8 cellular contexts compared by ENCODE assay signal in genomic region chr11:126318642-126319373, GRCh38. TPM values are rescaled to one million over a fixed set of nuclear protein-coding genes. Genes with fewer than 3 reads are reported as not detected.
DNase-seq lines count a peak whose midpoint lies in the region; ATAC-seq and TF ChIP-seq lines count a peak whose summit lies in the region.

No MANE protein-coding gene starts in this region.

- H3K27me3 ChIP-seq in HL-60 (ENCODE audit: insufficient read depth, poor library complexity, severe bottlenecking): no peaks in the 10 kb centered on the region

- TF ChIP-seq CTCF in GM20000 (IDR thresholded peaks at IDR 0.05; ENCODE audit: extremely low read depth, missing control alignments) (no peak), HL-60 (IDR thresholded peaks at IDR 0.05; ENCODE audit: insufficient read depth, low read length) (no peak), WI38 (IDR thresholded peaks at IDR 0.05; ENCODE audit: low read depth, low read length) (no peak), foreskin fibroblast (IDR thresholded peaks at IDR 0.05; ENCODE audit: low read depth, low read length) (no peak)

- peak overlapping the region; percentile 83 for H3K27ac ChIP-seq in HL-60 (replicated peaks)

- intact Hi-C loops in sciatic nerve (cut with DNase I): loop anchor here (5.0 kb wide), 1 partner anchor 113 kb away; no protein-coding TSS in a partner anchor

- H3K4me3 ChIP-seq in HL-60 (replicated peaks; ENCODE audit: insufficient read depth, low read length) (0 out of 2 replicates have a peak overlapping the region, but pooled peaks have one; percentile 6), WI38 (ENCODE audit: low read depth, low read length) (peak overlapping the region; percentile 29), foreskin fibroblast (ENCODE audit: low read depth in 1 of 2, low read length in 2 of 2) (peak overlapping the region; percentile 24 to 53)

- DNase-seq in EL (peak; percentile 87), GM20000 (ENCODE audit: low spot score) (peak; percentile 66), HL-60 (ENCODE audit: low read depth in 1 of 2, low spot score in 1 of 2) (peak; percentile 52 to 93), foreskin fibroblast (peak; percentile 94 to 96), sciatic nerve (ENCODE audit: low spot score) (no peak), NCI-H128 (lab: John Stamatoyannopoulos, UW; ENCODE audit: unreplicated experiment) (no peak), mesenteric fat pad (ENCODE audit: low spot score) (no peak)

- peak; percentile 93 for ATAC-seq in sciatic nerve

RNA-seq across cellular contexts. Expression of gene DCPS, which starts 14.9 kb away (rescaled TPM):
- total RNA-seq in sciatic nerve: 12.1 TPM
- 10.8 TPM for total RNA-seq in mesenteric fat pad

RNA-seq across cellular contexts. Expression of gene TIRAP, which starts 35.9 kb away (rescaled TPM):
- total RNA-seq in sciatic nerve: 15.5 TPM
- total RNA-seq in mesenteric fat pad: 12.5 TPM

RNA-seq across cellular contexts. Expression of gene ST3GAL4, which starts 36.7 kb away (rescaled TPM):
- total RNA-seq in sciatic nerve (72.4 TPM), mesenteric fat pad (65.2 TPM)

RNA-seq across cellular contexts. Expression of gene FOXRED1, which starts 49.9 kb away (rescaled TPM):
- total RNA-seq in sciatic nerve (27.9 TPM), mesenteric fat pad (22.2 TPM)

RNA-seq across cellular contexts. Expression of gene SRPRA, which starts 50.1 kb away (rescaled TPM):
- 80.4 TPM for total RNA-seq in sciatic nerve
- 121 TPM for total RNA-seq in mesenteric fat pad

Comparison
In these comparisons a context has a peak if more than half of its experiments do, and no peak if none do; other contexts are left out.
1. DNase-seq: peak in EL (single experiment), GM20000 (single experiment), HL-60 (2 of 2) and foreskin fibroblast (2 of 2); none in sciatic nerve (single experiment), NCI-H128 (single experiment) and mesenteric fat pad (single experiment).
2. Peak in every context shown above with its lines, with median percentiles within 50 percentile points of each other: H3K4me3 ChIP-seq.